In genomic region chr19:48249502-48250014, GRCh38 we compare ENCODE assay signal across 8 cellular contexts. TPM values are rescaled to one million over a fixed set of nuclear protein-coding genes. Genes with fewer than 3 reads are reported as not detected.
A peak's percentile ranks its signal among the peaks of the same experiment; 100 is the strongest.
DNase-seq lines count a peak whose midpoint lies in the region; ATAC-seq and TF ChIP-seq lines count a peak whose summit lies in the region.

No MANE protein-coding gene starts in this region.

- no peaks in the 10 kb centered on the region for H3K4me1 ChIP-seq in esophagus (ENCODE audit: control insufficient read depth in 2 of 2, insufficient read depth in 2 of 2, low read length in 1 of 2)
- H3K4me1 ChIP-seq in vagina = peaks cover 29% of the 10 kb centered on the region

- WGBS in esophagus, 2 donors = 66 to 69% methylated on average over 13 of the region's 13 CpGs

- H3K9me3 ChIP-seq in esophagus (ENCODE audit: control insufficient read depth in 2 of 2, insufficient read depth in 1 of 2, low read depth in 1 of 2, low read length in 1 of 2) = no peaks in the 10 kb centered on the region
- no peaks in the 10 kb centered on the region for H3K9me3 ChIP-seq in vagina

- TF ChIP-seq POLR2A in vagina (IDR thresholded peaks at IDR 0.05) = no peak

- DNase-seq in activated CD4-positive, alpha-beta T cell treated with anti-CD3 and anti-CD28 coated beads, Interleukin-2, amount 50 U/mL, for 1 hour = peak; percentile 65
- peak; percentile 87 for DNase-seq in stimulated activated CD4-positive, alpha-beta T cell treated with anti-CD3 and anti-CD28 coated beads, Interleukin-15, amount 100 ng/mL, for 24 hours
- DNase-seq in vagina (ENCODE audit: extremely low spot score in 2 of 2) (no peak), AG08395 (ENCODE audit: low spot score) (no peak)

- intact Hi-C loops in vagina (cut with DNase I) = no loop called here

- ATAC-seq in GM18502 (IDR thresholded peaks at IDR 0.05; ENCODE audit: poor library complexity, unreplicated experiment) = peak; percentile 67
- peak; percentile 60 for ATAC-seq in HG03432 (IDR thresholded peaks at IDR 0.05; ENCODE audit: unreplicated experiment)
- no peak for ATAC-seq in GM21390 (IDR thresholded peaks at IDR 0.05; ENCODE audit: unreplicated experiment)

- H3K4me3 ChIP-seq in esophagus (ENCODE audit: low read depth in 1 of 2, low read length in 2 of 2) (peak overlapping the region in 1 of 2 donors; percentile 33), vagina (peak overlapping the region in 1 of 2 donors; percentile 29)

- peaks cover 0 to 2% of the 10 kb centered on the region in 2 donors for H3K36me3 ChIP-seq in esophagus (ENCODE audit: control insufficient read depth in 2 of 2, insufficient read depth in 2 of 2, low read length in 1 of 2)
- H3K36me3 ChIP-seq in vagina = peaks cover 0 to 17% of the 10 kb centered on the region in 2 donors

- H3K27ac ChIP-seq in esophagus (ENCODE audit: low read depth in 2 of 2, low read length in 1 of 2) (peak overlapping the region; percentile 64 to 76), vagina (no peak overlapping the region)

- H3K27me3 ChIP-seq in esophagus (ENCODE audit: control insufficient read depth in 1 of 2, insufficient read depth in 2 of 2, low read length in 2 of 2) (no peaks in the 10 kb centered on the region), vagina (no peaks in the 10 kb centered on the region)

- TF ChIP-seq CTCF in vagina (IDR thresholded peaks at IDR 0.05) = no peak

RNA-seq across cellular contexts. Expression of gene CARD8, which starts 6.2 kb away (rescaled TPM):
- polyA plus RNA-seq in esophagus = 10 to 100 TPM in 1 of 2 donors, 1 to 10 TPM in 1; 9.6 to 13.2 TPM
- total RNA-seq in vagina = 31.9 TPM

RNA-seq across cellular contexts. Expression of gene ZNF114, which starts 20.3 kb away (rescaled TPM):
- polyA plus RNA-seq in esophagus = under 1 TPM; 0.14 TPM
- total RNA-seq in vagina = not detected

Comparison
In these comparisons a context has a peak if more than half of its experiments do, and no peak if none do; other contexts are left out.
1. DNase-seq: peak in activated CD4-positive, alpha-beta T cell treated with anti-CD3 and anti-CD28 coated beads, Interleukin-2, amount 50 U/mL, for 1 hour (single experiment) and stimulated activated CD4-positive, alpha-beta T cell treated with anti-CD3 and anti-CD28 coated beads, Interleukin-15, amount 100 ng/mL, for 24 hours (single experiment); none in vagina (0 of 2) and AG08395 (single experiment).